Comparison of ENCODE assay signal across 1 cellular context in the genomic region with DNA sequence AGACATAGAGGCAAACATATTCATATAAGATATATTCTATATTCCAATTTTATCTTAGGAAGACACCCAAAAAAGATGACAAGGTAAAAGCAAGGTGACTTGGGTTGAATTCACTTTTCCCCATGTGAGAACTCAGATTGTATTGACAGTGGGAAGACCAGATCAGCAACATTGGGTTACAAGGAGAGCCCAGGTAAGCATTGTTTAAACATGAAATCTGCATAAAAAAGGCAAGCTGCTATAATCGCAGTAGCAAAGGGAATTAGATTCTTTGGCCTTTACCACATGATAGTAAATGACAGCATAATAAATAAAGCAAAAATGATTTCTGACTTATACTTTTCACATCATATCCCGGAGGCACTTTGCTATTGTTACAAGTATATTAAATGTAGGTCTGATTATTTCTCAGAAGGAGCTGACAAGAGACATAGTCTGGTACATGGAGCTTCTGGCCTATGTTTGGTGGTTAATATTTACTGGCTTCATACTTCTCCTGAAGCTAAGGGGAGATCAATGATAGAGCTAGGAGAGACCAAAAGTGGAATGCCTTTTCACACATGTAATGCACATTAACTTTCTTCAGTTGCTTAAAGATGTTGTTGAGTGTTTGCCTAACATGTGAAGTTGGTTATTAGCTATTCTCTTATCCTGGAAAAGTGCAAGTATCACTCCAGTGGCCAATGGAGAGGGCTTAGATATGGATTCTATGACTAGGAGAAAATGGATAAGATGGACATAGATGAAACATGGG.
A peak's percentile ranks its signal among the peaks of the same experiment; 100 is the strongest.
TF ChIP-seq lines count a peak whose summit lies in the region.

No MANE protein-coding gene starts in this region.

TF ChIP-seq in H1, 55 proteins besides CTCF, POLR2A, EP300 and RAD21:
- TF ChIP-seq POU5F1 (IDR thresholded peaks at IDR 0.05; ENCODE audit: low read depth, low read length): peak; percentile 61; the same call in 1 of the 2 replicates
- TF ChIP-seq CEBPB (IDR thresholded peaks at IDR 0.05; ENCODE audit: low read depth, low read length): no peak
TF ChIP-seq in H1: peak in this region for 1.
